In the genomic region with DNA sequence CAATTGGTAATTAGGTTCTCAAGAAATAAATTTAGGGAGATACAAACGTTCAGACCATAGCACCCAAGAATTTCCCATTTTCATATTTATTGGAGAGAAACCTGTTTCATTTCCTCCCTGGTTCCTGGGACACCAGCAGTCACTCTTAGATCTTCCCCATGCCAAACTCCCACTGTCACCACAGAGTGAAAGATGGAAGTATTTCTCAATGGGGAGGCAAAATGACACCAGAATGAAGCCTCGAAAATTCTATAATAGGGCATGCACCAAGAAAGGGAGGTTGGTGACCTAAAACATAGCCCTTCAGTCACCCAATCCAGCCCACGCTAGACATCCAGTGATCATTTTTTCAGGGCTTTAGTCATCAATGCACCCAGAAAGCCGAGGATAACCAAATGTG, we compare ENCODE assay signal across 1 cellular context.
TF ChIP-seq lines count a peak whose summit lies in the region.

No MANE protein-coding gene starts in this region.

TF ChIP-seq in SK-N-SH, 30 proteins besides CTCF, POLR2A, EP300 and RAD21:
- TF ChIP-seq MAX (IDR thresholded peaks at IDR 0.05; ENCODE audit: low read depth), result no peak
- no peak for TF ChIP-seq RCOR1 (IDR thresholded peaks at IDR 0.05; ENCODE audit: low read length)
- no peak for TF ChIP-seq CHD2 (IDR thresholded peaks at IDR 0.05; ENCODE audit: low read length, partially characterized antibody)
- TF ChIP-seq NFIC (IDR thresholded peaks at IDR 0.05; ENCODE audit: borderline replicate concordance), result no peak
- TF ChIP-seq ZBTB33 (IDR thresholded peaks at IDR 0.05; ENCODE audit: borderline replicate concordance, low read depth), result no peak
- no peak for TF ChIP-seq USF2 (IDR thresholded peaks at IDR 0.05; ENCODE audit: borderline replicate concordance, low read depth, low read length)
- no peak for TF ChIP-seq MXI1 (IDR thresholded peaks at IDR 0.05; ENCODE audit: low read depth, low read length)
- TF ChIP-seq IRF3 (IDR thresholded peaks at IDR 0.05; ENCODE audit: low read depth, low read length), result no peak
- TF ChIP-seq SIN3A (IDR thresholded peaks at IDR 0.05; ENCODE audit: borderline replicate concordance, low read depth, low read length), result no peak
- TF ChIP-seq FOXM1 (IDR thresholded peaks at IDR 0.05; ENCODE audit: low read depth), result no peak
- TF ChIP-seq RXRA (IDR thresholded peaks at IDR 0.05; ENCODE audit: borderline replicate concordance, low read depth), result no peak
